24 cellular contexts compared by ENCODE assay signal in genomic region chr7:159280008-159280407, GRCh38.
"Had no signal": no experiment of that assay in that cellular context is flagged by ENCODE, and none has a peak within 500 bp of the region (broad histone marks: within the 10 kb centered on the region; RNA-seq: fewer than 3 reads in every experiment).

No MANE protein-coding gene starts in this region.

- H2AFZ ChIP-seq: parathyroid adenoma had no signal

- H3K79me2 ChIP-seq: parathyroid adenoma had no signal

- H3K4me1 ChIP-seq: left lung, lower lobe of right lung, parathyroid adenoma, psoas muscle, right lobe of liver, tibial nerve, uterus had no signal

- H3K27ac ChIP-seq: left lung, lower lobe of right lung, parathyroid adenoma, psoas muscle, right lobe of liver, tibial nerve, uterus had no signal

- H3K9me3 ChIP-seq: lower lobe of right lung, psoas muscle, right lobe of liver, uterus had no signal

- H3K4me2 ChIP-seq: smooth muscle cell had no signal

- H3K4me3 ChIP-seq: left lung, lower lobe of right lung, psoas muscle, right lobe of liver, smooth muscle cell, tibial nerve, uterus had no signal

- H3K36me3 ChIP-seq: left lung, lower lobe of right lung, right lobe of liver, tibial nerve, uterus had no signal

- H3K27me3 ChIP-seq: left lung, right lobe of liver, tibial nerve, uterus had no signal

- DNase-seq: hypothalamus; immature natural killer cell; kidney; left colon; left lung; lower lobe of right lung; mammary epithelial cell; mesenchymal stem cell; naive thymus-derived CD8-positive, alpha-beta T cell; nucleus accumbens; psoas muscle; right lobe of liver; stimulated activated CD4-positive, alpha-beta T cell treated with anti-CD3 and anti-CD28 coated beads, Interleukin-1b, Interleukin-23, amount 100 ng/mL, for 48 hours; stimulated activated CD4-positive, alpha-beta T cell treated with anti-CD3 and anti-CD28 coated beads, Interleukin-2, amount 100 ng/mL, for 48 hours; stimulated activated CD4-positive, alpha-beta T cell treated with anti-CD3 and anti-CD28 coated beads, Interleukin-4, amount 100 ng/mL, for 4 hours; stimulated activated CD8-positive, alpha-beta memory T cell treated with anti-CD3 and anti-CD28 coated beads, Interleukin-4, amount 100 ng/mL, for 48 hours; stimulated activated naive CD4-positive, alpha-beta T cell treated with Interleukin-2 at 50 U/mL for 16 hours; stimulated activated naive CD8-positive, alpha-beta T cell treated with anti-CD3 and anti-CD28 coated beads, Interleukin-15, amount 100 ng/mL, for 72 hours; substantia nigra; uterus had no signal

- ATAC-seq: left colon; left lung; lower lobe of right lung; naive thymus-derived CD8-positive, alpha-beta T cell; psoas muscle; right lobe of liver; stimulated activated memory B cell treated with anti-CD40 and anti-IgM and Interleukin-4, amounts not matched to agents 10 μg/mL and 1 μg/mL and 100 μg/mL, for 72 hours; stimulated activated naive CD8-positive, alpha-beta T cell treated with anti-CD3 and anti-CD28 coated beads, Interleukin-15, amount 100 ng/mL, for 72 hours had no signal
